8 cellular contexts compared by ENCODE assay signal in genomic region chr5:152505442-152506042, GRCh38.
DNase-seq lines count a peak whose midpoint lies in the region; ATAC-seq and TF ChIP-seq lines count a peak whose summit lies in the region.

No MANE protein-coding gene starts in this region.

- H3K4me3 Mint-ChIP-seq in activated CD4-positive, alpha-beta memory T cell treated with anti-CD3 and anti-CD28 coated beads, Interleukin-2, amount 10 ng/mL, durations not matched to agents 7 days and 5 days = no peak overlapping the region
- H3K4me3 Mint-ChIP-seq in activated T-helper 1 cell treated with anti-CD3 and anti-CD28 coated beads, Interleukin-12 subunit alpha, Interleukin-12 subunit beta, Interleukin-2, Interleukin-4 antibody, amounts not matched to agents 30 ng/mL and 10 ng/mL and 1 ng/mL, durations not matched to agents 14 hours and 24 hours and 36 hours = no peak overlapping the region

- H3K27ac Mint-ChIP-seq in activated CD4-positive, alpha-beta memory T cell treated with anti-CD3 and anti-CD28 coated beads, Interleukin-2, amount 10 ng/mL, durations not matched to agents 7 days and 5 days = no peak overlapping the region
- H3K27ac Mint-ChIP-seq in activated T-helper 1 cell treated with anti-CD3 and anti-CD28 coated beads, Interleukin-12 subunit alpha, Interleukin-12 subunit beta, Interleukin-2, Interleukin-4 antibody, amounts not matched to agents 30 ng/mL and 10 ng/mL and 1 ng/mL, durations not matched to agents 14 hours and 24 hours and 36 hours = no peak overlapping the region

- no peak overlapping the region for H3K4me3 ChIP-seq in parathyroid adenoma (ENCODE audit: low read depth, low read length)

- H3K36me3 ChIP-seq in parathyroid adenoma (ENCODE audit: control insufficient read depth, insufficient read depth, low read length) = no peaks in the 10 kb centered on the region

- DNase-seq in DMS53 treated with DMSO at 0.1 percent for 48 hours (lab: John Stamatoyannopoulos, UW; ENCODE audit: unreplicated experiment) (peak; percentile 84), NCI-H446 (lab: John Stamatoyannopoulos, UW) (peak; percentile 26 to 75), germinal center (ENCODE audit: low spot score) (peak; percentile 15)
- DNase-seq in activated CD4-positive, alpha-beta memory T cell treated with anti-CD3 and anti-CD28 coated beads, Interleukin-2, amount 10 ng/mL, durations not matched to agents 7 days and 5 days = peak; percentile 55
- DNase-seq in activated T-helper 1 cell treated with anti-CD3 and anti-CD28 coated beads, Interleukin-12 subunit alpha, Interleukin-12 subunit beta, Interleukin-2, Interleukin-4 antibody, amounts not matched to agents 30 ng/mL and 10 ng/mL and 1 ng/mL, durations not matched to agents 14 hours and 24 hours and 36 hours (ENCODE audit: low spot score) = no peak

- no peak overlapping the region for H3K27ac ChIP-seq in parathyroid adenoma

- peak overlapping the region; percentile 34 for H2AFZ ChIP-seq in parathyroid adenoma

- peak; percentile 58 for TF ChIP-seq CTCF in parathyroid adenoma (IDR thresholded peaks at IDR 0.05)

- no peaks in the 10 kb centered on the region for H3K4me1 ChIP-seq in parathyroid adenoma

- H3K4me2 ChIP-seq in parathyroid adenoma (ENCODE audit: low read length) = no peak overlapping the region

- intact Hi-C loops in activated T-helper 1 cell treated with anti-CD3 and anti-CD28 coated beads, Interleukin-12 subunit alpha, Interleukin-12 subunit beta, Interleukin-2, Interleukin-4 antibody, amounts not matched to agents 30 ng/mL and 10 ng/mL and 1 ng/mL, durations not matched to agents 14 hours and 24 hours and 36 hours (cut with micrococcal nuclease) = loop anchor here (2.0 to 10.0 kb wide), 2 partner anchors 679 to 851 kb away; no protein-coding TSS in a partner anchor

- peaks cover 6% of the 10 kb centered on the region for H3K27me3 Mint-ChIP-seq in activated CD4-positive, alpha-beta memory T cell treated with anti-CD3 and anti-CD28 coated beads, Interleukin-2, amount 10 ng/mL, durations not matched to agents 7 days and 5 days
- peaks cover 5% of the 10 kb centered on the region for H3K27me3 Mint-ChIP-seq in activated T-helper 1 cell treated with anti-CD3 and anti-CD28 coated beads, Interleukin-12 subunit alpha, Interleukin-12 subunit beta, Interleukin-2, Interleukin-4 antibody, amounts not matched to agents 30 ng/mL and 10 ng/mL and 1 ng/mL, durations not matched to agents 14 hours and 24 hours and 36 hours (ENCODE audit: insufficient read depth)

- ATAC-seq in GM19395 (IDR thresholded peaks at IDR 0.05; ENCODE audit: unreplicated experiment) = peak; percentile 87
- peak; percentile 94 for ATAC-seq in HG03342 (IDR thresholded peaks at IDR 0.05; ENCODE audit: unreplicated experiment)

- CTCF ChIA-PET in activated CD4-positive, alpha-beta memory T cell treated with anti-CD3 and anti-CD28 coated beads, Interleukin-2, amount 10 ng/mL, durations not matched to agents 7 days and 5 days (lab: Charles Lee) = interaction anchor here (0.8 to 1.5 kb wide), 5 partner anchors 9 to 680 kb away, joined by 3 to 7 read pairs (median 4); no protein-coding TSS in a partner anchor

- no peaks in the 10 kb centered on the region for H3K27me3 ChIP-seq in parathyroid adenoma (ENCODE audit: control insufficient read depth, insufficient read depth, low read length)

- H3K4me1 Mint-ChIP-seq in activated CD4-positive, alpha-beta memory T cell treated with anti-CD3 and anti-CD28 coated beads, Interleukin-2, amount 10 ng/mL, durations not matched to agents 7 days and 5 days = peaks cover 3% of the 10 kb centered on the region
- no peaks in the 10 kb centered on the region for H3K4me1 Mint-ChIP-seq in activated T-helper 1 cell treated with anti-CD3 and anti-CD28 coated beads, Interleukin-12 subunit alpha, Interleukin-12 subunit beta, Interleukin-2, Interleukin-4 antibody, amounts not matched to agents 30 ng/mL and 10 ng/mL and 1 ng/mL, durations not matched to agents 14 hours and 24 hours and 36 hours (ENCODE audit: low read depth)

- H3K36me3 Mint-ChIP-seq in activated CD4-positive, alpha-beta memory T cell treated with anti-CD3 and anti-CD28 coated beads, Interleukin-2, amount 10 ng/mL, durations not matched to agents 7 days and 5 days (ENCODE audit: low read depth) = no peaks in the 10 kb centered on the region
- H3K36me3 Mint-ChIP-seq in activated T-helper 1 cell treated with anti-CD3 and anti-CD28 coated beads, Interleukin-12 subunit alpha, Interleukin-12 subunit beta, Interleukin-2, Interleukin-4 antibody, amounts not matched to agents 30 ng/mL and 10 ng/mL and 1 ng/mL, durations not matched to agents 14 hours and 24 hours and 36 hours (ENCODE audit: low read depth) = no peaks in the 10 kb centered on the region

- H3K9me3 ChIP-seq in parathyroid adenoma (ENCODE audit: control insufficient read depth, low read length) = no peaks in the 10 kb centered on the region

- no peak overlapping the region for H3K9ac ChIP-seq in parathyroid adenoma

- H3K79me2 ChIP-seq in parathyroid adenoma = no peaks in the 10 kb centered on the region

- H3K9me3 Mint-ChIP-seq in activated CD4-positive, alpha-beta memory T cell treated with anti-CD3 and anti-CD28 coated beads, Interleukin-2, amount 10 ng/mL, durations not matched to agents 7 days and 5 days = no peaks in the 10 kb centered on the region
- H3K9me3 Mint-ChIP-seq in activated T-helper 1 cell treated with anti-CD3 and anti-CD28 coated beads, Interleukin-12 subunit alpha, Interleukin-12 subunit beta, Interleukin-2, Interleukin-4 antibody, amounts not matched to agents 30 ng/mL and 10 ng/mL and 1 ng/mL, durations not matched to agents 14 hours and 24 hours and 36 hours = no peaks in the 10 kb centered on the region

- POLR2A ChIA-PET in activated CD4-positive, alpha-beta memory T cell treated with anti-CD3 and anti-CD28 coated beads, Interleukin-2, amount 10 ng/mL, durations not matched to agents 7 days and 5 days (lab: Charles Lee) = interaction anchor here (0.6 kb wide), 1 partner anchor 77 kb away, joined by 3 read pairs; no protein-coding TSS in a partner anchor
